15 cellular contexts compared by ENCODE assay signal in genomic region chr7:125098377-125098970, GRCh38.
DNase-seq lines count a peak whose midpoint lies in the region; ATAC-seq and TF ChIP-seq lines count a peak whose summit lies in the region.
"Had no signal": no experiment of that assay in that cellular context is flagged by ENCODE, and none has a peak within 500 bp of the region (broad histone marks: within the 10 kb centered on the region; RNA-seq: fewer than 3 reads in every experiment).

No MANE protein-coding gene starts in this region.

- peak; percentile 41 for DNase-seq in GM06990 (ENCODE audit: extremely low read depth, insufficient read length)
- no peak for DNase-seq in HK-2 (ENCODE audit: unreplicated experiment)
- no peak for DNase-seq in GDM1 (lab: John Stamatoyannopoulos, UW)
- DNase-seq in omental fat pad (ENCODE audit: low spot score): no peak
- no peak for DNase-seq in EL
- DNase-seq: activated B cell treated with CpG ODN at 0.5 μM for 24 hours; foreskin melanocyte; GM23248; left ventricle myocardium superior; stimulated activated CD4-positive, alpha-beta T cell treated with anti-CD3 and anti-CD28 coated beads, Interleukin-2, amount 100 ng/mL, for 24 hours had no signal

- ATAC-seq in GM19468 (IDR thresholded peaks at IDR 0.05; ENCODE audit: extremely low read depth, unreplicated experiment): peak; percentile 57
- peak; percentile 95 for ATAC-seq in HG02938 (IDR thresholded peaks at IDR 0.05; ENCODE audit: unreplicated experiment)
- ATAC-seq in HG03571 (IDR thresholded peaks at IDR 0.05; ENCODE audit: unreplicated experiment): peak; percentile 71
- ATAC-seq in omental fat pad (ENCODE audit: low FRiP score): no peak
- ATAC-seq: activated T-helper 17 cell treated with anti-CD3 and anti-CD28 coated beads, Interleukin-2, amount 50 U/mL, for 72 hours; left ventricle myocardium superior; Right ventricle myocardium inferior had no signal

- TF ChIP-seq CTCF in GM06990 (IDR thresholded peaks at IDR 0.05; ENCODE audit: insufficient read depth, low read length, poor library complexity, severe bottlenecking): no peak
- TF ChIP-seq CTCF in omental fat pad (IDR thresholded peaks at IDR 0.05): no peak

- H3K36me3 ChIP-seq in GM06990 (ENCODE audit: control insufficient read depth, insufficient read depth, low read length): no peaks in the 10 kb centered on the region

- H3K4me3 ChIP-seq in GM06990 (replicated peaks; ENCODE audit: low read depth, low read length): no peak overlapping the region
- H3K4me3 ChIP-seq: GM23248 had no signal

- H3K27me3 ChIP-seq in GM06990 (replicated peaks; ENCODE audit: control insufficient read depth, insufficient read depth, low read length): no peaks in the 10 kb centered on the region
